Comparison of ENCODE assay signal across 1 cellular context in genomic region chrX:154310991-154311541, GRCh38.
TF ChIP-seq lines count a peak whose summit lies in the region.

No MANE protein-coding gene starts in this region.

TF ChIP-seq in SK-N-SH treated with all-trans-retinoic acid at 6 μM for 48 hours, 23 proteins besides CTCF, POLR2A, EP300 and RAD21 (continued from another document):
- no peak for TF ChIP-seq PATZ1 (CRISPR knock-in tag; IDR thresholded peaks at IDR 0.05; ENCODE audit: borderline replicate concordance)
- no peak for TF ChIP-seq ARNTL (CRISPR knock-in tag; IDR thresholded peaks at IDR 0.05; ENCODE audit: borderline replicate concordance, low read depth)
- no peak for TF ChIP-seq ZFP3 (CRISPR knock-in tag; IDR thresholded peaks at IDR 0.05)
- no peak for TF ChIP-seq CREB5 (CRISPR knock-in tag; IDR thresholded peaks at IDR 0.05; ENCODE audit: low read depth)
- no peak for TF ChIP-seq ZC3H10 (CRISPR knock-in tag; IDR thresholded peaks at IDR 0.05)
- TF ChIP-seq BACH2 (CRISPR knock-in tag; IDR thresholded peaks at IDR 0.05; ENCODE audit: borderline replicate concordance): no peak
